Comparison of ENCODE assay signal across 8 cellular contexts in genomic region chr2:229133155-229133772, GRCh38.
DNase-seq lines count a peak whose midpoint lies in the region; ATAC-seq, FAIRE-seq and TF ChIP-seq lines count a peak whose summit lies in the region.

No MANE protein-coding gene starts in this region.

- no peaks in the 10 kb centered on the region for H3K4me1 Mint-ChIP-seq in activated T-cell treated with anti-CD3 and anti-CD28 coated beads, Interleukin-2, amount 50 U/mL, for 4 hours (ENCODE audit: low read depth)

- H3K9me3 Mint-ChIP-seq in activated T-cell treated with anti-CD3 and anti-CD28 coated beads, Interleukin-2, amount 50 U/mL, for 4 hours: peaks cover 7% of the 10 kb centered on the region

- H3K4me3 ChIP-seq in astrocyte of the spinal cord (ENCODE audit: low read depth, low read length): no peak overlapping the region

- ATAC-seq in left lobe of liver (peak; percentile 88), GM18907 (IDR thresholded peaks at IDR 0.05; ENCODE audit: unreplicated experiment) (no peak), GM18873 (IDR thresholded peaks at IDR 0.05; ENCODE audit: low FRiP score, unreplicated experiment) (no peak)
- no peak for ATAC-seq in activated T-cell treated with anti-CD3 and anti-CD28 coated beads, Interleukin-2, amount 50 U/mL, for 4 hours

- peak; percentile 52 for TF ChIP-seq CTCF in astrocyte of the spinal cord (IDR thresholded peaks at IDR 0.05; ENCODE audit: low read depth, low read length)

- TF ChIP-seq POLR2A in GM12892 (IDR thresholded peaks at IDR 0.05; ENCODE audit: low read depth, low read length): no peak

- no peaks in the 10 kb centered on the region for H3K27me3 Mint-ChIP-seq in activated T-cell treated with anti-CD3 and anti-CD28 coated beads, Interleukin-2, amount 50 U/mL, for 4 hours (ENCODE audit: low read depth)

- H3K36me3 Mint-ChIP-seq in activated T-cell treated with anti-CD3 and anti-CD28 coated beads, Interleukin-2, amount 50 U/mL, for 4 hours (ENCODE audit: insufficient read depth): no peaks in the 10 kb centered on the region

- no peak overlapping the region for H3K4me3 Mint-ChIP-seq in activated T-cell treated with anti-CD3 and anti-CD28 coated beads, Interleukin-2, amount 50 U/mL, for 4 hours

- in situ Hi-C loops in astrocyte of the spinal cord (cut with HindIII; ENCODE audit: low sequenced_read_pairs): no loop called here

- FAIRE-seq in GM12892 (lab: Jason Lieb, UNC): no peak

- DNase-seq in ELR (ENCODE audit: low read depth) (peak; percentile 62), NCI-H1436 treated with DMSO at 0.1 percent for 48 hours (lab: John Stamatoyannopoulos, UW) (peak; percentile 7), astrocyte of the spinal cord (ENCODE audit: low read depth, low spot score) (peak; percentile 66), left lobe of liver (ENCODE audit: low spot score) (no peak), GM12892 (ENCODE audit: insufficient read length) (no peak)
- no peak for DNase-seq in activated T-cell treated with anti-CD3 and anti-CD28 coated beads, Interleukin-2, amount 50 U/mL, for 4 hours

Comparison
In these comparisons a context has a peak if more than half of its experiments do, and no peak if none do; other contexts are left out.
1. DNase-seq: peak in ELR (single experiment), NCI-H1436 treated with DMSO at 0.1 percent for 48 hours (single experiment) and astrocyte of the spinal cord (single experiment); none in left lobe of liver (single experiment), GM12892 (single experiment) and activated T-cell treated with anti-CD3 and anti-CD28 coated beads, Interleukin-2, amount 50 U/mL, for 4 hours (single experiment).